ENCODE assay signal across 9 cellular contexts in the genomic region with DNA sequence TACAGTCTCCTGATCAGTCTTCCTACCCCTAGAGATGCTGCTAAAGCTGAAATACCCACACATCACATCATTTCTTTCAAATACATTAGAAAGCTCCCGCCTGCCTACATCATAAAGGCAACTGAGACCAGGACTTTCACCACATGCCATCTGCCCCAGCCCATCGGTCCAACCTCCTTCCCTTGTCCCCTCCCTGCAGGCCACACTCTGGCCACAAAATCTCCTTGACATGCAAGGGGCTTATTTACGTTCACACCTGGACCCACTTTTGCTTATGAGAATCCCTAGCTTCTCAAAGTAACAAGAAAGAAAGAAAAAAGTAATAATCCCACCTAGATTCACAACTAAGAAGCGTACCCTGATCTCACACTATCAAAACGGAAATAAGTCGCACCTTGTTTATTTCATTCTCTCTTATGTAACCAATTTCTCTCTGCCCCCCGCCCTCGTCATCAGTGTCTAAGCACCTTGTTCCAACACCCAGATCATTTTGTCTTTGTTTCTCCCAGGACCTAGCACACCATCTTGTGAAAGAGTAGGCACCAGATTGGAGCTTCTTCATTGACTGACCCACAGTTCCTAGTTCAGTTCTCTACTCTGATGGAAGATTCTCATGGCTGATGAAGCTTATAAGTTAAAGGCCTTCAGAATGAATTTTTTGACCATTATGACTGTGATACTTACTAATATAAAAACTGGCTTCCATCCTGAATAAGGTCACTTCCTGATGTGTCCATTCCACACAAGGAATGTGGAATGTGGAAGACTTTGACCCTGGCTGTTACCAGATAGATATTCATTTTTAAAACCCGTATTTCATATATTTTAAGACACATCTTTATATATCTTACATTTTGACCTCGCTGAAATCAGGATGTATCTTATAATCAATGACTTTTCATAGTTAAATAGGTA. TPM values are rescaled to one million over a fixed set of nuclear protein-coding genes. Genes with fewer than 3 reads are reported as not detected.
A peak's percentile ranks its signal among the peaks of the same experiment; 100 is the strongest.
DNase-seq lines count a peak whose midpoint lies in the region; ATAC-seq and TF ChIP-seq lines count a peak whose summit lies in the region.
"Had no signal": no experiment of that assay in that cellular context is flagged by ENCODE, and none has a peak within 500 bp of the region (broad histone marks: within the 10 kb centered on the region; RNA-seq: fewer than 3 reads in every experiment).

No MANE protein-coding gene starts in this region.

- no peaks in the 10 kb centered on the region for H3K36me3 ChIP-seq in hepatocyte (replicated peaks; ENCODE audit: insufficient read depth, low read depth)
- H3K36me3 ChIP-seq in skeletal muscle satellite cell (ENCODE audit: insufficient read depth, low read length) = peaks cover 27% of the 10 kb centered on the region

- H3K27ac ChIP-seq in hepatocyte = peak overlapping the region; percentile 94
- H3K27ac ChIP-seq: VCaP had no signal

- peaks cover 35% of the 10 kb centered on the region for H3K4me1 Mint-ChIP-seq in activated CD4-positive, alpha-beta memory T cell treated with anti-CD3 and anti-CD28 coated beads, Interleukin-2, amount 10 ng/mL, durations not matched to agents 7 days and 5 days

- H3K9me3 Mint-ChIP-seq in activated CD4-positive, alpha-beta memory T cell treated with anti-CD3 and anti-CD28 coated beads, Interleukin-2, amount 10 ng/mL, durations not matched to agents 7 days and 5 days = no peaks in the 10 kb centered on the region

- H3K27me3 Mint-ChIP-seq in activated CD4-positive, alpha-beta memory T cell treated with anti-CD3 and anti-CD28 coated beads, Interleukin-2, amount 10 ng/mL, durations not matched to agents 7 days and 5 days = no peaks in the 10 kb centered on the region

- 94% methylated on average over 10 of the region's 10 CpGs for WGBS in hepatocyte (ENCODE audit: low lambda C conversion rate, missing lambda C conversion rate)

- peaks cover 29% of the 10 kb centered on the region for H3K4me1 ChIP-seq in hepatocyte (ENCODE audit: insufficient read depth)
- H3K4me1 ChIP-seq in skeletal muscle satellite cell (ENCODE audit: control insufficient read depth, insufficient read depth, low read length) = peaks cover 40% of the 10 kb centered on the region

- no peak overlapping the region for H2AFZ ChIP-seq in hepatocyte

- H3K4me3 ChIP-seq in hepatocyte (no peak overlapping the region), skeletal muscle satellite cell (ENCODE audit: low read length) (peak overlapping the region; percentile 15)

- H4K20me1 ChIP-seq in hepatocyte (ENCODE audit: insufficient read depth, poor library complexity, severe bottlenecking) = no peaks in the 10 kb centered on the region

- H3K4me2 ChIP-seq in hepatocyte (peak overlapping the region; percentile 50), skeletal muscle satellite cell (ENCODE audit: low read length) (peak overlapping the region; percentile 52)

- no peaks in the 10 kb centered on the region for H3K9me2 ChIP-seq in hepatocyte (replicated peaks; ENCODE audit: insufficient read depth)

- H3K27ac Mint-ChIP-seq in activated CD4-positive, alpha-beta memory T cell treated with anti-CD3 and anti-CD28 coated beads, Interleukin-2, amount 10 ng/mL, durations not matched to agents 7 days and 5 days = peak overlapping the region; percentile 5

- H3K9me3 ChIP-seq in hepatocyte (ENCODE audit: low read depth) (no peaks in the 10 kb centered on the region), skeletal muscle satellite cell (replicated peaks; ENCODE audit: low read length) (no peaks in the 10 kb centered on the region)

- no peak for TF ChIP-seq CTCF in hepatocyte (IDR thresholded peaks at IDR 0.05; ENCODE audit: poor library complexity)

- no peak for ATAC-seq in HG03460 (IDR thresholded peaks at IDR 0.05; ENCODE audit: unreplicated experiment)
- no peak for ATAC-seq in HG02884 (IDR thresholded peaks at IDR 0.05; ENCODE audit: unreplicated experiment)

- H3K79me2 ChIP-seq in hepatocyte = peaks cover 81% of the 10 kb centered on the region

- H3K27me3 ChIP-seq in hepatocyte = no peaks in the 10 kb centered on the region
- H3K27me3 ChIP-seq in skeletal muscle satellite cell (ENCODE audit: control insufficient read depth, insufficient read depth, low read length) = no peaks in the 10 kb centered on the region

- H3K9ac ChIP-seq in skeletal muscle satellite cell (ENCODE audit: low read depth, low read length) = peak overlapping the region; percentile 28

- CTCF ChIA-PET in activated CD4-positive, alpha-beta memory T cell treated with anti-CD3 and anti-CD28 coated beads, Interleukin-2, amount 10 ng/mL, durations not matched to agents 7 days and 5 days (lab: Charles Lee) = interaction anchor here (1.5 kb wide), 1 partner anchor 12 kb away, joined by 11 read pairs; no protein-coding TSS in a partner anchor

- H3K4me3 Mint-ChIP-seq in activated CD4-positive, alpha-beta memory T cell treated with anti-CD3 and anti-CD28 coated beads, Interleukin-2, amount 10 ng/mL, durations not matched to agents 7 days and 5 days = no peak overlapping the region

- DNase-seq in GM03348 (ENCODE audit: low spot score) = peak; percentile 33
- DNase-seq in activated CD4-positive, alpha-beta memory T cell treated with anti-CD3 and anti-CD28 coated beads, Interleukin-2, amount 10 ng/mL, durations not matched to agents 7 days and 5 days = no peak
- DNase-seq in hepatocyte (ENCODE audit: low spot score) = no peak
- DNase-seq in DMS153 (lab: John Stamatoyannopoulos, UW) = no peak
- DNase-seq in NCI-H345 treated with DMSO at 0.1 percent for 48 hours (lab: John Stamatoyannopoulos, UW; ENCODE audit: unreplicated experiment) = no peak

- H3K36me3 Mint-ChIP-seq in activated CD4-positive, alpha-beta memory T cell treated with anti-CD3 and anti-CD28 coated beads, Interleukin-2, amount 10 ng/mL, durations not matched to agents 7 days and 5 days (ENCODE audit: low read depth) = peaks cover 34% of the 10 kb centered on the region

- POLR2A ChIA-PET in activated CD4-positive, alpha-beta memory T cell treated with anti-CD3 and anti-CD28 coated beads, Interleukin-2, amount 10 ng/mL, durations not matched to agents 7 days and 5 days (lab: Charles Lee) = interaction anchor here (0.6 to 1.2 kb wide), 3 partner anchors 8 to 18 kb away, joined by 3 to 5 read pairs (median 5); a partner anchor contains a TSS

RNA-seq across cellular contexts. Expression of a gene that starts 7.7 kb away (rescaled TPM):
- total RNA-seq in activated CD4-positive, alpha-beta memory T cell treated with anti-CD3 and anti-CD28 coated beads, Interleukin-2, amount 10 ng/mL, durations not matched to agents 7 days and 5 days = 10 to 100 TPM; 49.6 to 53.9 TPM
- 86.2 and 99.5 TPM in 2 replicates for total RNA-seq in hepatocyte
- polyA plus RNA-seq in hepatocyte = 45.4 and 51.5 TPM in 2 replicates
- 121 and 142 TPM in 2 replicates for total RNA-seq in skeletal muscle satellite cell (2012; rRNA removed)

RNA-seq across cellular contexts. Expression of a gene that starts 36.8 kb away (rescaled TPM):
- total RNA-seq in activated CD4-positive, alpha-beta memory T cell treated with anti-CD3 and anti-CD28 coated beads, Interleukin-2, amount 10 ng/mL, durations not matched to agents 7 days and 5 days = 10 to 100 TPM; 39.7 to 41.0 TPM
- 16.3 and 18.6 TPM in 2 replicates for total RNA-seq in hepatocyte
- 12.6 and 17.3 TPM in 2 replicates for polyA plus RNA-seq in hepatocyte
- 16.7 and 21.6 TPM in 2 replicates for total RNA-seq in skeletal muscle satellite cell (2012; rRNA removed)

RNA-seq across cellular contexts. Expression of a gene that starts 50.5 kb away (rescaled TPM):
- 1 to 10 TPM; 3.7 to 4.4 TPM for total RNA-seq in activated CD4-positive, alpha-beta memory T cell treated with anti-CD3 and anti-CD28 coated beads, Interleukin-2, amount 10 ng/mL, durations not matched to agents 7 days and 5 days
- 21.0 and 22.8 TPM in 2 replicates for total RNA-seq in hepatocyte
- 12.0 and 14.6 TPM in 2 replicates for polyA plus RNA-seq in hepatocyte
- total RNA-seq in skeletal muscle satellite cell (2012; rRNA removed) = 12.2 and 25.3 TPM in 2 replicates
